9 cellular contexts compared by ENCODE assay signal in the genomic region with DNA sequence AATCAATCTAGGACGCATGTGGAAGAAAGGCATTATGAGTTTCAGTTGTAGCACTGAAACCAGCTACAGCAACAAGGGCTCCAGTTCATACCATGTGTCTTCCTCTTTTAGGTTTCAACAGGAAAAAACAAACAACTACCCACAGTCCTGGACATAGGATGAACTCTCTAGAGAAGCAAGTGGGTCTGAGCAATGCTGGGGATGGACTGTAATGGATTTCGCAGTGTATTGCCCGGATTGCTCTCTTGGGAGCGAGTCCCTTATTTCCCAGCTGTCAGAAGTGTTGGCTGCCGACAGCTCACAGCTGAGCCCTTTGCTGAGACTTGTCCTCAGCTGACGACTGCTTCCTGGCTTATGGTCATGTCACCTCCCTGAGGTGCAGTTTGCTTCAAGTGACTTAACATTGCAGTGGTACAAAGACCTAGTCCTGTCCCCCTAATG. TPM values are rescaled to one million over a fixed set of nuclear protein-coding genes. Genes with fewer than 3 reads are reported as not detected.
DNase-seq lines count a peak whose midpoint lies in the region; ATAC-seq and TF ChIP-seq lines count a peak whose summit lies in the region.
"Had no signal": no experiment of that assay in that cellular context is flagged by ENCODE, and none has a peak within 500 bp of the region (broad histone marks: within the 10 kb centered on the region; RNA-seq: fewer than 3 reads in every experiment).

No MANE protein-coding gene starts in this region.

- intact Hi-C loops in mucosa of descending colon (cut with DNase I, micrococcal nuclease): no loop called here

- peak; percentile 66 for ATAC-seq in HG02759 (IDR thresholded peaks at IDR 0.05; ENCODE audit: unreplicated experiment)
- peak; percentile 74 for ATAC-seq in mucosa of descending colon

- H3K4me1 ChIP-seq in mucosa of descending colon (ENCODE audit: low read depth): no peaks in the 10 kb centered on the region

- DNase-seq in MV-4-11 (lab: John Stamatoyannopoulos, UW) (peak; percentile 93), mucosa of descending colon (no peak), G401 (ENCODE audit: low spot score) (no peak), T1000 (lab: John Stamatoyannopoulos, UW) (no peak), NCI-H2196 treated with DMSO at 0.1 percent for 48 hours (lab: John Stamatoyannopoulos, UW; ENCODE audit: unreplicated experiment) (no peak), COLO829 (ENCODE audit: low spot score) (no peak)
- DNase-seq: HFFc6 had no signal

- in situ Hi-C loops in GM18951 (cut with MboI; ENCODE audit: low sequenced_read_pairs, unreplicated experiment) (no loop called here), G401 (cut with HindIII; ENCODE audit: low sequenced_read_pairs) (no loop called here)

- no peak overlapping the region for H3K4me3 ChIP-seq in mucosa of descending colon

- TF ChIP-seq POLR2A in GM18951 (IDR thresholded peaks at IDR 0.05; ENCODE audit: extremely low read depth, insufficient read depth, insufficient read length): peak; percentile 35

- H3K9me3 ChIP-seq in mucosa of descending colon: no peaks in the 10 kb centered on the region

- TF ChIP-seq CTCF in mucosa of descending colon (IDR thresholded peaks at IDR 0.05): no peak

- no peaks in the 10 kb centered on the region for H3K36me3 ChIP-seq in mucosa of descending colon (ENCODE audit: low read depth)

RNA-seq across cellular contexts. Expression of gene MYCBP2, which starts 12.1 kb away (rescaled TPM):
- 10 to 100 TPM; 27.6 to 81.5 (median 46.1) TPM for total RNA-seq in mucosa of descending colon
- total RNA-seq in G401 (2014; rRNA removed; shearing (Covaris generic)): 7.9 and 9.2 TPM in 2 replicates
